Comparison of ENCODE assay signal across 8 cellular contexts in the genomic region with DNA sequence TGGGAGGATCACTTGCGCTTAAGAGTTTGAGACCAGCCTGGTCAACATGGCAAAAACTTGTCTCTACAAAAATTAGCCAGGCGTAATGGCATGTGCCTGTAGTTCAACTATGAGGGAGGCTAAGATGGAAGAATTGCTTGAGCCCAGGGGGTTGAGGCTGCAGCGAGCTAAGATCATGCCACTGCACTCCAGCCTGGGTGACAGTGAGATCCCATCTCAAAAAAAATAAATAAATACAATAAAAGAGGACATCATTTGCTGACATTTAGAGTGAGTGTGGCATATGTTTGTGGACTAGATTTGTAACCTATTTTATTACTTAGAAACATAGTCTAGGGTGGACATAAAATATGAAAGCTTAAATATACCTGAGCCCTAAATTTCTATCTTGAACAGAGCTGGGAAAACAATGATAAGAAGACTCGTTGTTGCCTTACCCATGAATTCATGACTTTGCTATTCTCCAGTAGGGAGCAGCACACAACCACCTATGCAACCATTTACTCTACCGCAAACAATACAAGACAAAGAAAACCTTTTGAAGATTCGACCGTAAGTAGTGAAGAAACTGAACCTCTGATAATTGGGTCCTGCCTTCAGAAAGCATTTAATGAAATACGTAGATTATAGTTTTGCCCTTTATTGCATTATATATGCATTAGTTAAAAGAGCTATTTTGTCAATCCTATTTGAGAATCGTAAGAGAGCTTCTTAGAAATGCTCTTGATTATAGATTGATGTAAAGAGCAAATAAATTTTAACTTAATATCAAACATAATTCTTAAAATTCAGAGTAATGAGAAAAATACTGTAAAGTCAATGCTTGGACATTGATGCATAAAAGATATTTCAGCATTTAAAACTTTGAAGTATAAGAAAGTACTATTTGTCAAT.
A peak's percentile ranks its signal among the peaks of the same experiment; 100 is the strongest.
DNase-seq lines count a peak whose midpoint lies in the region; ATAC-seq and TF ChIP-seq lines count a peak whose summit lies in the region.

No MANE protein-coding gene starts in this region.

- no peak overlapping the region for H3K27ac ChIP-seq in ascending aorta
- H3K27ac ChIP-seq in testis, result no peak overlapping the region

- H3K4me3 ChIP-seq in AG09309 (ENCODE audit: control insufficient read depth, low read depth, low read length) (no peak overlapping the region), ascending aorta (no peak overlapping the region), testis (no peak overlapping the region)

- H3K36me3 ChIP-seq in ascending aorta (no peaks in the 10 kb centered on the region), testis (ENCODE audit: low read depth, missing control alignments) (no peaks in the 10 kb centered on the region)

- TF ChIP-seq POLR2A in testis (IDR thresholded peaks at IDR 0.05), result no peak

- ATAC-seq in GM21786 (IDR thresholded peaks at IDR 0.05; ENCODE audit: unreplicated experiment) (peak; percentile 64), HG02798 (IDR thresholded peaks at IDR 0.05; ENCODE audit: poor library complexity, unreplicated experiment) (no peak), GM18867 (IDR thresholded peaks at IDR 0.05; ENCODE audit: unreplicated experiment) (no peak)

- DNase-seq in AG09309 (ENCODE audit: low read depth) (no peak), NCI-H2081 treated with DMSO at 0.1 percent for 48 hours (lab: John Stamatoyannopoulos, UW) (peak; percentile 75), ascending aorta (ENCODE audit: low spot score in 2 of 2) (no peak), iPS DF 4.7 (ENCODE audit: extremely low read depth, low spot score) (peak; percentile 25), testis (peak; percentile 28)

- 50 to 52% methylated on average over 9 of the region's 9 CpGs for WGBS in testis, 2 donors

- no peaks in the 10 kb centered on the region for H3K9me3 ChIP-seq in ascending aorta
- H3K9me3 ChIP-seq in testis, result no peaks in the 10 kb centered on the region

- H3K4me1 ChIP-seq in ascending aorta (no peaks in the 10 kb centered on the region), testis (no peaks in the 10 kb centered on the region)

- H3K27me3 ChIP-seq in ascending aorta (no peaks in the 10 kb centered on the region), testis (no peaks in the 10 kb centered on the region)

- TF ChIP-seq CTCF in AG09309 (IDR thresholded peaks at IDR 0.05; ENCODE audit: control insufficient read depth, insufficient read depth, low read depth, low read length, missing control alignments), result peak; percentile 65
- peak in 2 of 3 experiments; percentile 16 to 26 for TF ChIP-seq CTCF in ascending aorta (IDR thresholded peaks at IDR 0.05)
- peak; percentile 37 to 54 (median 44) for TF ChIP-seq CTCF in testis (IDR thresholded peaks at IDR 0.05)

- intact Hi-C loops in ascending aorta (cut with DNase I) (no loop called here), testis (cut with DNase I; ENCODE audit: low total_unique reads) (loop anchor here (10.0 kb wide), 1 partner anchor 236 kb away; no protein-coding TSS in a partner anchor)

Comparison
In these comparisons a context has a peak if more than half of its experiments do, and no peak if none do; other contexts are left out.
1. DNase-seq: peak in NCI-H2081 treated with DMSO at 0.1 percent for 48 hours (single experiment), iPS DF 4.7 (single experiment) and testis (single experiment); none in AG09309 (single experiment) and ascending aorta (0 of 2).
2. Peak in every context shown above with its lines, with median percentiles within 50 percentile points of each other: CTCF ChIP-seq.